ENCODE assay signal across 14 cellular contexts in the genomic region with DNA sequence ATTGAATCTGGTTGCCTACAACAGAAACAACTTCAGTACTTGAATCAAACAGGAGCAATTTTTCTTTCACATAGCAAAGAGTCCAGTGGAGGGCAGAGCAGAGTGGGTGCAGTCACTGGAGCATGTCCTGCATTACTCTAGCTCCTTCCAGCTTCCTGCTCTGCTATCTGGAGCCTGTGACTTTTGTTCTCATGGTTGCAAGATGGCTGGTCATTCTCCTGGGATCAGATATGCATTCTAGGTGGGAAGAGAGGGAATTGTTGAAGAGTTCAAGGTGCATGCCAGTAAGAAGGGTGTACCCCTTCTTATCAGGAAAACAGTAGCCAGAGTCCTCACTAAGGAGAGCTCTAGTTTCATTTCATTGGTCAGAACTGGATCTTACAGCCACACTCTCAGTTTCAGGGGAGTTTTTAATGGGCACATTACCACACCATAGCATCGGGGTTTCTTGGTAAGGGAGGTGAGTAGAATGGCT. TPM values are rescaled to one million over a fixed set of nuclear protein-coding genes. Genes with fewer than 3 reads are reported as not detected.
A peak's percentile ranks its signal among the peaks of the same experiment; 100 is the strongest.
DNase-seq lines count a peak whose midpoint lies in the region; ATAC-seq, FAIRE-seq and TF ChIP-seq lines count a peak whose summit lies in the region.
"Had no signal": no experiment of that assay in that cellular context is flagged by ENCODE, and none has a peak within 500 bp of the region (broad histone marks: within the 10 kb centered on the region; RNA-seq: fewer than 3 reads in every experiment).

No MANE protein-coding gene starts in this region.

- H3K4me1 Mint-ChIP-seq in nephron (peaks cover 51% of the 10 kb centered on the region), MCF 10A (ENCODE audit: insufficient read depth, unreplicated experiment) (no peaks in the 10 kb centered on the region)

- peak overlapping the region; percentile 8 for H3K4me2 ChIP-seq in Karpas-422 (ENCODE audit: low read depth, low read length, poor library complexity, severe bottlenecking)

- H2AFZ ChIP-seq in Karpas-422 (ENCODE audit: low read length) = peak overlapping the region; percentile 60; the same call in 1 of the 2 replicates

- peaks cover 14% of the 10 kb centered on the region for H3K4me1 ChIP-seq in Karpas-422 (ENCODE audit: low read length)
- H3K4me1 ChIP-seq: Caco-2 had no signal

- TF ChIP-seq CTCF in nephron (IDR thresholded peaks at IDR 0.05; ENCODE audit: unreplicated experiment in 3 of 3) = no peak
- TF ChIP-seq CTCF in MCF 10A (IDR thresholded peaks at IDR 0.05; ENCODE audit: unreplicated experiment) = no peak

- FAIRE-seq in GM12892 (lab: Jason Lieb, UNC) = peak; percentile 70
- FAIRE-seq: TTC549 had no signal

- no peaks in the 10 kb centered on the region for H3K9me3 Mint-ChIP-seq in nephron
- no peaks in the 10 kb centered on the region for H3K9me3 Mint-ChIP-seq in MCF 10A (ENCODE audit: unreplicated experiment)
- H3K9me3 Mint-ChIP-seq: activated T-cell treated with anti-CD3 and anti-CD28 coated beads, Interleukin-2, amount 50 U/mL, for 24 hours had no signal

- H3K4me3 ChIP-seq in Karpas-422 (ENCODE audit: low read length) = no peak overlapping the region

- H3K4me3 Mint-ChIP-seq in nephron = no peak overlapping the region
- H3K4me3 Mint-ChIP-seq in MCF 10A (ENCODE audit: unreplicated experiment) = no peak overlapping the region
- H3K4me3 Mint-ChIP-seq: activated T-cell treated with anti-CD3 and anti-CD28 coated beads, Interleukin-2, amount 50 U/mL, for 24 hours had no signal

- no peak for TF ChIP-seq POLR2A in GM12892 (IDR thresholded peaks at IDR 0.05; ENCODE audit: low read depth, low read length)

- BruUV-seq in MCF 10A (replicated peaks; lab: Mats Ljungman, UMichigan) = no TSS peak

- H3K27ac ChIP-seq in Karpas-422 (ENCODE audit: low read length) = peak overlapping the region; percentile 22
- H3K27ac ChIP-seq: neutrophil had no signal

- peak; percentile 62 for ATAC-seq in GM21717 (IDR thresholded peaks at IDR 0.05; ENCODE audit: unreplicated experiment)

- H3K27ac Mint-ChIP-seq in nephron (peak overlapping the region; percentile 38 to 68 (median 57)), MCF 10A (ENCODE audit: low read depth, unreplicated experiment) (no peak overlapping the region)
- H3K27ac Mint-ChIP-seq: activated T-cell treated with anti-CD3 and anti-CD28 coated beads, Interleukin-2, amount 50 U/mL, for 24 hours had no signal

- no peaks in the 10 kb centered on the region for H3K9me2 ChIP-seq in Karpas-422 (replicated peaks; ENCODE audit: insufficient read depth, low read length)

- intact Hi-C loops in MCF 10A (cut with micrococcal nuclease) = no loop called here

- H3K79me2 ChIP-seq in Karpas-422 (ENCODE audit: low read length) = no peaks in the 10 kb centered on the region

- H3K9ac ChIP-seq in Karpas-422 (ENCODE audit: low read length) = peak overlapping the region; percentile 26; the same call in 1 of the 2 replicates

- no peaks in the 10 kb centered on the region for H4K20me1 ChIP-seq in Karpas-422 (ENCODE audit: insufficient read depth, low read depth, low read length)

- H3K27me3 ChIP-seq in Karpas-422 (ENCODE audit: low read length) = no peaks in the 10 kb centered on the region
- H3K27me3 ChIP-seq: neutrophil had no signal

- H3K27me3 Mint-ChIP-seq in nephron (ENCODE audit: low read depth) = no peaks in the 10 kb centered on the region
- H3K27me3 Mint-ChIP-seq in MCF 10A (ENCODE audit: insufficient read depth, unreplicated experiment) = no peaks in the 10 kb centered on the region
- H3K27me3 Mint-ChIP-seq: activated T-cell treated with anti-CD3 and anti-CD28 coated beads, Interleukin-2, amount 50 U/mL, for 24 hours had no signal

- CTCF ChIA-PET in MCF 10A (lab: Yijun Ruan, JAX) = interaction anchor here (0.6 to 1.6 kb wide), 6 partner anchors 9 to 285 kb away, joined by 3 to 6 read pairs (median 4); no protein-coding TSS in a partner anchor

- no peaks in the 10 kb centered on the region for H3K9me3 ChIP-seq in Karpas-422 (ENCODE audit: low read length)
- H3K9me3 ChIP-seq: Caco-2, neutrophil had no signal

- POLR2A ChIA-PET in MCF 10A (lab: Yijun Ruan, JAX) = interaction anchor here (0.6 to 0.8 kb wide), 2 partner anchors 164 to 283 kb away, joined by 3 read pairs; no protein-coding TSS in a partner anchor

- DNase-seq in GM12892 (ENCODE audit: insufficient read length) (no peak), Karpas-422 (peak; percentile 73), SIG-M5 treated with dmso at 0.1 percent for 504 hours (lab: John Stamatoyannopoulos, UW; ENCODE audit: unreplicated experiment) (no peak), inferior parietal cortex (ENCODE audit: extremely low spot score) (no peak), MCF 10A (ENCODE audit: unreplicated experiment) (no peak), NCI-H345 treated with DMSO at 0.1 percent for 48 hours (lab: John Stamatoyannopoulos, UW; ENCODE audit: unreplicated experiment) (no peak)
- DNase-seq: activated T-cell treated with anti-CD3 and anti-CD28 coated beads, Interleukin-2, amount 50 U/mL, for 24 hours; Caco-2; NCI-H2029; stimulated activated CD4-positive, alpha-beta T cell treated with anti-CD3 and anti-CD28 coated beads, Interleukin-2, amount 100 ng/mL, for 24 hours had no signal

- H3K36me3 Mint-ChIP-seq in nephron (ENCODE audit: low read depth) (peaks cover 67% of the 10 kb centered on the region), MCF 10A (ENCODE audit: insufficient read depth, unreplicated experiment) (peaks cover 30% of the 10 kb centered on the region)

- H3K36me3 ChIP-seq in Karpas-422 (ENCODE audit: insufficient read depth, low read length) = peaks cover 4% of the 10 kb centered on the region; the same call in 1 of the 2 replicates
- H3K36me3 ChIP-seq: neutrophil had no signal

RNA-seq across cellular contexts. Expression of gene IFT43, which starts 8.0 kb away (rescaled TPM):
- 15.3 TPM for polyA plus RNA-seq in GM12892 (2012; ENCODE audit: missing spikeins)
- 31.6 and 66.7 TPM in 2 replicates for total RNA-seq in Karpas-422 (2014; rRNA removed; shearing (Covaris generic); ENCODE audit: low replicate concordance)
- total RNA-seq in MCF 10A (2022) = 34.9 and 52.9 TPM in 2 replicates

RNA-seq across cellular contexts. Expression of gene TGFB3, which starts 11.8 kb away (rescaled TPM):
- polyA plus RNA-seq in GM12892 (2012; ENCODE audit: missing spikeins) = 0.89 TPM
- total RNA-seq in Karpas-422 (2014; rRNA removed; shearing (Covaris generic); ENCODE audit: low replicate concordance) = 1.7 and 10.0 TPM in 2 replicates
- 1.1 and 1.5 TPM in 2 replicates for total RNA-seq in MCF 10A (2022)
